Comparison of ENCODE assay signal across 9 cellular contexts in genomic region chr1:1436634-1437032, GRCh38. TPM values are rescaled to one million over a fixed set of nuclear protein-coding genes. Genes with fewer than 3 reads are reported as not detected.
DNase-seq lines count a peak whose midpoint lies in the region; ATAC-seq and TF ChIP-seq lines count a peak whose summit lies in the region.
"Had no signal": no experiment of that assay in that cellular context is flagged by ENCODE, and none has a peak within 500 bp of the region (broad histone marks: within the 10 kb centered on the region; RNA-seq: fewer than 3 reads in every experiment).

No MANE protein-coding gene starts in this region.

- H3K36me3 Mint-ChIP-seq in natural killer cell treated with Interleukin-12 subunit alpha and Interleukin-12 subunit beta and Interleukin-15 and Interleukin-18, amount 100 ng/mL, for 72 hours: no peaks in the 10 kb centered on the region
- no peaks in the 10 kb centered on the region for H3K36me3 Mint-ChIP-seq in natural killer cell

- no peaks in the 10 kb centered on the region for H4K20me1 ChIP-seq in GM23248 (ENCODE audit: insufficient read depth)

- no peak for TF ChIP-seq CTCF in natural killer cell (IDR thresholded peaks at IDR 0.05)
- no peak for TF ChIP-seq CTCF in vagina (IDR thresholded peaks at IDR 0.05)

- no peak for ATAC-seq in natural killer cell treated with Interleukin-12 subunit alpha and Interleukin-12 subunit beta and Interleukin-15 and Interleukin-18, amount 100 ng/mL, for 72 hours
- ATAC-seq in natural killer cell: no peak

- no peak for TF ChIP-seq POLR2A in vagina (IDR thresholded peaks at IDR 0.05)

- no peak overlapping the region for H2AFZ ChIP-seq in GM23248

- H3K27me3 Mint-ChIP-seq in natural killer cell treated with Interleukin-12 subunit alpha and Interleukin-12 subunit beta and Interleukin-15 and Interleukin-18, amount 100 ng/mL, for 72 hours: peaks cover 0 to 6% of the 10 kb centered on the region in 2 donors
- H3K27me3 Mint-ChIP-seq in natural killer cell (ENCODE audit: low read depth in 2 of 2): peaks cover 0 to 14% of the 10 kb centered on the region in 2 donors

- no peaks in the 10 kb centered on the region for H3K9me3 Mint-ChIP-seq in natural killer cell treated with Interleukin-12 subunit alpha and Interleukin-12 subunit beta and Interleukin-15 and Interleukin-18, amount 100 ng/mL, for 72 hours
- H3K9me3 Mint-ChIP-seq in natural killer cell: no peaks in the 10 kb centered on the region

- WGBS in ectodermal cell, 2 experiments: 91% methylated on average over 7 of the region's 7 CpGs
- WGBS in GM23248 (ENCODE audit: low coverage in 1 of 2, low lambda C conversion rate in 2 of 2, missing lambda C conversion rate in 2 of 2), 2 experiments: 89 to 93% methylated on average over 2 to 6 of the region's 7 CpGs

- H3K4me3 ChIP-seq in ectodermal cell (ENCODE audit: insufficient read depth, low read depth, low read length): peak overlapping the region; percentile 44
- H3K4me3 ChIP-seq in muscle layer of colon (ENCODE audit: low read depth in 1 of 2, low read length in 2 of 2): peak overlapping the region; percentile 52 to 74
- H3K4me3 ChIP-seq in vagina: peak overlapping the region; percentile 56 to 84
- no peak overlapping the region for H3K4me3 ChIP-seq in GM23248

- H3K9ac ChIP-seq in muscle layer of colon (ENCODE audit: low read length) (no peak overlapping the region), GM23248 (no peak overlapping the region)

- H3K27ac Mint-ChIP-seq in natural killer cell treated with Interleukin-12 subunit alpha and Interleukin-12 subunit beta and Interleukin-15 and Interleukin-18, amount 100 ng/mL, for 72 hours: no peak overlapping the region
- H3K27ac Mint-ChIP-seq in natural killer cell: no peak overlapping the region

- H3F3A ChIP-seq in GM23248 (ENCODE audit: insufficient read depth): no peaks in the 10 kb centered on the region

- H3K4me1 ChIP-seq in ectodermal cell (ENCODE audit: control insufficient read depth, insufficient read depth, low read length) (peaks cover 51% of the 10 kb centered on the region), muscle layer of colon (ENCODE audit: insufficient read depth, low read length) (peaks cover 64% of the 10 kb centered on the region), vagina (peaks cover 73% of the 10 kb centered on the region), GM23248 (ENCODE audit: insufficient read depth) (no peaks in the 10 kb centered on the region)

- no peaks in the 10 kb centered on the region for H3K9me2 ChIP-seq in GM23248 (ENCODE audit: insufficient read depth)

- in situ Hi-C loops in ACHN (cut with HindIII; ENCODE audit: low pct_ligation_motif_present, low pct_unique_long_range_greater_than_20kb, low sequenced_read_pairs) (no loop called here), GM23248 (cut with MboI) (no loop called here)

- H3K27ac ChIP-seq in ectodermal cell (ENCODE audit: insufficient read depth, low read depth, low read length, poor library complexity, severe bottlenecking): no peak overlapping the region
- peak overlapping the region; percentile 82 for H3K27ac ChIP-seq in muscle layer of colon (ENCODE audit: low read depth, low read length)
- peak overlapping the region; percentile 63 for H3K27ac ChIP-seq in vagina
- no peak overlapping the region for H3K27ac ChIP-seq in GM23248

- peak; percentile 8 for DNase-seq in natural killer cell treated with Interleukin-12 subunit alpha and Interleukin-12 subunit beta and Interleukin-15 and Interleukin-18, amount 100 ng/mL, for 72 hours (ENCODE audit: low spot score)
- DNase-seq in natural killer cell (no peak), vagina (ENCODE audit: extremely low spot score in 2 of 2) (no peak), ACHN (no peak), NCI-H748 (lab: John Stamatoyannopoulos, UW; ENCODE audit: unreplicated experiment) (no peak), GM23248 (no peak)
- DNase-seq: activated CD8-positive, alpha-beta memory T cell treated with anti-CD3 and anti-CD28 coated beads for 24 hours had no signal

- H3K9me3 ChIP-seq in ectodermal cell (ENCODE audit: control insufficient read depth, low read length): no peaks in the 10 kb centered on the region
- no peaks in the 10 kb centered on the region for H3K9me3 ChIP-seq in muscle layer of colon (ENCODE audit: low read length)
- no peaks in the 10 kb centered on the region for H3K9me3 ChIP-seq in vagina
- H3K9me3 ChIP-seq in GM23248 (ENCODE audit: low read depth): no peaks in the 10 kb centered on the region

- peaks cover 0 to 3% of the 10 kb centered on the region in 2 donors for H3K4me1 Mint-ChIP-seq in natural killer cell treated with Interleukin-12 subunit alpha and Interleukin-12 subunit beta and Interleukin-15 and Interleukin-18, amount 100 ng/mL, for 72 hours (ENCODE audit: low read depth in 2 of 2)
- H3K4me1 Mint-ChIP-seq in natural killer cell: peaks cover 4 to 10% of the 10 kb centered on the region in 2 donors

- no peak overlapping the region for H3K4me2 ChIP-seq in GM23248 (ENCODE audit: unreplicated experiment)

- H3K27me3 ChIP-seq in ectodermal cell (ENCODE audit: control insufficient read depth, insufficient read depth, low read length, poor library complexity, severe bottlenecking) (peaks cover 31% of the 10 kb centered on the region), muscle layer of colon (ENCODE audit: control insufficient read depth in 1 of 2, insufficient read depth in 2 of 2, low read length in 2 of 2) (no peaks in the 10 kb centered on the region), vagina (no peaks in the 10 kb centered on the region), GM23248 (replicated peaks; ENCODE audit: insufficient read depth) (no peaks in the 10 kb centered on the region)

- H3K4me3 Mint-ChIP-seq in natural killer cell treated with Interleukin-12 subunit alpha and Interleukin-12 subunit beta and Interleukin-15 and Interleukin-18, amount 100 ng/mL, for 72 hours: peak overlapping the region; percentile 57
- H3K4me3 Mint-ChIP-seq in natural killer cell: no peak overlapping the region

- no peaks in the 10 kb centered on the region for H3K79me2 ChIP-seq in GM23248 (ENCODE audit: insufficient read depth)

- intact Hi-C loops in natural killer cell (cut with micrococcal nuclease): no loop called here
- intact Hi-C loops in vagina (cut with DNase I): no loop called here

- no peaks in the 10 kb centered on the region for H3K36me3 ChIP-seq in ectodermal cell (ENCODE audit: control insufficient read depth, insufficient read depth, low read length)
- no peaks in the 10 kb centered on the region for H3K36me3 ChIP-seq in muscle layer of colon (ENCODE audit: insufficient read depth, low read length)
- H3K36me3 ChIP-seq in vagina: no peaks in the 10 kb centered on the region
- no peaks in the 10 kb centered on the region for H3K36me3 ChIP-seq in GM23248 (ENCODE audit: low read depth)

RNA-seq across cellular contexts. Expression of gene VWA1, which starts 1.1 kb away (rescaled TPM):
- 1 to 10 TPM; 1.3 to 7.7 TPM for total RNA-seq in natural killer cell treated with Interleukin-12 subunit alpha and Interleukin-12 subunit beta and Interleukin-15 and Interleukin-18, amount 100 ng/mL, for 72 hours
- not detected for total RNA-seq in natural killer cell
- polyA plus RNA-seq in ectodermal cell (2013, experiment 1 of 4): 10.6 TPM
- polyA plus RNA-seq in ectodermal cell (2013, experiment 2 of 4): 13.6 TPM
- 12.2 TPM for polyA plus RNA-seq in ectodermal cell (2013, experiment 3 of 4)
- 10.6 TPM for polyA plus RNA-seq in ectodermal cell (2013, experiment 4 of 4)
- total RNA-seq in vagina: 35.8 TPM
- total RNA-seq in GM23248 (2014; rRNA removed; shearing (Covaris generic)): 1.4 and 2.3 TPM in 2 replicates
- 0.60 and 1.3 TPM in 2 replicates for polyA plus RNA-seq in GM23248 (2016; fragmentation: Nextera tagmentation; extraction: Ambion mirVana)

RNA-seq across cellular contexts. Expression of gene ATAD3C, which starts 12.9 kb away (rescaled TPM):
- total RNA-seq in natural killer cell treated with Interleukin-12 subunit alpha and Interleukin-12 subunit beta and Interleukin-15 and Interleukin-18, amount 100 ng/mL, for 72 hours: 1 to 10 TPM in 1 of 2 donors, under 1 TPM in 1; 0.17 to 1.7 TPM
- total RNA-seq in natural killer cell: 1 to 10 TPM in 2 of 3 donors, under 1 TPM in 1; 0.13 to 2.2 (median 1.5) TPM
- polyA plus RNA-seq in ectodermal cell (2013, experiment 1 of 4): 0.96 TPM
- polyA plus RNA-seq in ectodermal cell (2013, experiment 2 of 4): 1.0 TPM
- polyA plus RNA-seq in ectodermal cell (2013, experiment 3 of 4): 0.21 TPM
- 1.1 TPM for polyA plus RNA-seq in ectodermal cell (2013, experiment 4 of 4)
- not detected for total RNA-seq in vagina
- not detected in 2 replicates for total RNA-seq in GM23248 (2014; rRNA removed; shearing (Covaris generic))
- 0.51 TPM in 1 of 2 replicates, not detected in the other for polyA plus RNA-seq in GM23248 (2016; fragmentation: Nextera tagmentation; extraction: Ambion mirVana)

RNA-seq across cellular contexts. Expression of gene ANKRD65, which starts 15.6 kb away (rescaled TPM):
- not detected for total RNA-seq in natural killer cell treated with Interleukin-12 subunit alpha and Interleukin-12 subunit beta and Interleukin-15 and Interleukin-18, amount 100 ng/mL, for 72 hours
- total RNA-seq in natural killer cell (not detected), vagina (3.2 TPM)
- polyA plus RNA-seq in ectodermal cell (2013, experiment 1 of 4): 2.1 TPM
- 3.1 TPM for polyA plus RNA-seq in ectodermal cell (2013, experiment 2 of 4)
- 2.3 TPM for polyA plus RNA-seq in ectodermal cell (2013, experiment 3 of 4)
- 3.6 TPM for polyA plus RNA-seq in ectodermal cell (2013, experiment 4 of 4)
- 0.51 and 0.97 TPM in 2 replicates for total RNA-seq in GM23248 (2014; rRNA removed; shearing (Covaris generic))
- 0.44 and 0.70 TPM in 2 replicates for polyA plus RNA-seq in GM23248 (2016; fragmentation: Nextera tagmentation; extraction: Ambion mirVana)

RNA-seq across cellular contexts. Expression of gene MRPL20, which starts 29.5 kb away (rescaled TPM):
- 100 to 1,000 TPM; 138 to 175 TPM for total RNA-seq in natural killer cell treated with Interleukin-12 subunit alpha and Interleukin-12 subunit beta and Interleukin-15 and Interleukin-18, amount 100 ng/mL, for 72 hours
- 100 to 1,000 TPM in 1 of 3 donors, 10 to 100 TPM in 2; 90.9 to 111 (median 92.7) TPM for total RNA-seq in natural killer cell
- 109 TPM for polyA plus RNA-seq in ectodermal cell (2013, experiment 1 of 4)
- polyA plus RNA-seq in ectodermal cell (2013, experiment 2 of 4): 121 TPM
- polyA plus RNA-seq in ectodermal cell (2013, experiment 3 of 4): 104 TPM
- polyA plus RNA-seq in ectodermal cell (2013, experiment 4 of 4): 109 TPM
- 84.2 TPM for total RNA-seq in vagina
- 88.9 and 105 TPM in 2 replicates for total RNA-seq in GM23248 (2014; rRNA removed; shearing (Covaris generic))
- polyA plus RNA-seq in GM23248 (2016; fragmentation: Nextera tagmentation; extraction: Ambion mirVana): 176 and 181 TPM in 2 replicates

RNA-seq across cellular contexts. Expression of gene ATAD3B, which starts 34.9 kb away (rescaled TPM):
- 100 to 1,000 TPM in 1 of 2 donors, 10 to 100 TPM in 1; 56.6 to 126 TPM for total RNA-seq in natural killer cell treated with Interleukin-12 subunit alpha and Interleukin-12 subunit beta and Interleukin-15 and Interleukin-18, amount 100 ng/mL, for 72 hours
- total RNA-seq in natural killer cell: 10 to 100 TPM; 31.9 to 52.4 (median 42.9) TPM
- polyA plus RNA-seq in ectodermal cell (2013, experiment 1 of 4): 31.9 TPM
- 40.0 TPM for polyA plus RNA-seq in ectodermal cell (2013, experiment 2 of 4)
- 24.4 TPM for polyA plus RNA-seq in ectodermal cell (2013, experiment 3 of 4)
- polyA plus RNA-seq in ectodermal cell (2013, experiment 4 of 4): 25.9 TPM
- total RNA-seq in vagina: 17.7 TPM
- 20.2 and 34.7 TPM in 2 replicates for total RNA-seq in GM23248 (2014; rRNA removed; shearing (Covaris generic))
- 11.6 and 12.1 TPM in 2 replicates for polyA plus RNA-seq in GM23248 (2016; fragmentation: Nextera tagmentation; extraction: Ambion mirVana)

Comparison
In these comparisons a context has a peak if more than half of its experiments do, and no peak if none do; other contexts are left out.
1. H3K27ac ChIP-seq: peak in muscle layer of colon (single experiment) and vagina (single experiment); none in ectodermal cell (single experiment) and GM23248 (single experiment).